In the genomic region with DNA sequence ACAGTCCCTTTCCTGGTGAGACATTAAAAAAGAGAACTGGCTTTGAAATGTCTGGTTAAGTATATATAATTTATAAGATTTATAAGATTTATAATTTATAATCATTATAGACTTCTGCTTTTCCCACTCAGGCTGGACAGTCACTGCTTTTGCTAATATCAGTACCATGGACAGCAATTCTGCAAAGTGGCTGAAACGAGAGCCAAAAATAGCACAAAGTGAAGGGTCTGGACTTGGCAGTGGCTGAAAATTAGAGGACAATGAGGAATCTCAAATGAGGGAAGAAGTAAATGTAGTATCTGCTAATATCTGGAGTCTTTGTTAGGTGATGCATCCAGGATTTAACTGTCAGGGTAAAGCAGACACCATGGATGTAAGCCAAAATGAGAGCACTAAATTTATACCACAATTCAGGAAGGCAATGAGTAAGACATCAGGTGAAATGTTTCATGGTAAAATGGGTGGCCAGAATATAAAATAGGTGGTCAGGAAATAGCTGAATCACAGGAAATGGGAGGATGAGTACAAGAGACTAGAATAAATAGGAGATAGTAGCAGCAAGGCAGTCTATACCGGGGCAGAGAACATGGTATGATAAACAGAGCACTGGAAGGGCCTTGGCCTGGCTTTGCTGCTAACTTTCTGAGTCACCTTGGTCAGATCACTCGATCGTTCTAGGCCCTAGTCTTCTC, we compare ENCODE assay signal across 11 cellular contexts. TPM values are rescaled to one million over a fixed set of nuclear protein-coding genes. Genes with fewer than 3 reads are reported as not detected.
A peak's percentile ranks its signal among the peaks of the same experiment; 100 is the strongest.
DNase-seq lines count a peak whose midpoint lies in the region; ATAC-seq and TF ChIP-seq lines count a peak whose summit lies in the region.
"Had no signal": no experiment of that assay in that cellular context is flagged by ENCODE, and none has a peak within 500 bp of the region (broad histone marks: within the 10 kb centered on the region; RNA-seq: fewer than 3 reads in every experiment).

No MANE protein-coding gene starts in this region.

- TF ChIP-seq CTCF in activated CD8-positive, alpha-beta T cell treated with anti-CD3 and anti-CD28 coated beads for 36 hours (IDR thresholded peaks at IDR 0.05): no peak

- peak; percentile 27 for ATAC-seq in activated CD8-positive, alpha-beta T cell treated with anti-CD3 and anti-CD28 coated beads for 36 hours
- ATAC-seq in HG03159 (IDR thresholded peaks at IDR 0.05; ENCODE audit: unreplicated experiment) (no peak), GM21423 (IDR thresholded peaks at IDR 0.05; ENCODE audit: unreplicated experiment) (no peak), HG03045 (IDR thresholded peaks at IDR 0.05; ENCODE audit: unreplicated experiment) (no peak)

- POLR2A ChIA-PET in activated CD8-positive, alpha-beta T cell treated with anti-CD3 and anti-CD28 coated beads for 36 hours (lab: Charles Lee): no interaction called here

- no peak overlapping the region for H3K27ac Mint-ChIP-seq in activated CD8-positive, alpha-beta T cell treated with anti-CD3 and anti-CD28 coated beads for 36 hours

- DNase-seq in AG08395 (ENCODE audit: low spot score) (peak; percentile 25), KBM-7 (peak; percentile 57), left kidney (ENCODE audit: low read depth, low spot score) (peak; percentile 87), putamen (ENCODE audit: low spot score) (no peak)
- no peak for DNase-seq in activated CD8-positive, alpha-beta T cell treated with anti-CD3 and anti-CD28 coated beads for 36 hours
- DNase-seq: NCI-H774 had no signal

- H3K9me3 Mint-ChIP-seq in activated CD8-positive, alpha-beta T cell treated with anti-CD3 and anti-CD28 coated beads for 36 hours: peaks cover 2% of the 10 kb centered on the region

- no peaks in the 10 kb centered on the region for H3K36me3 Mint-ChIP-seq in activated CD8-positive, alpha-beta T cell treated with anti-CD3 and anti-CD28 coated beads for 36 hours (ENCODE audit: low read depth)

- intact Hi-C loops in activated CD8-positive, alpha-beta T cell treated with anti-CD3 and anti-CD28 coated beads for 36 hours (cut with micrococcal nuclease): no loop called here

- peaks cover 4% of the 10 kb centered on the region for H3K4me1 Mint-ChIP-seq in activated CD8-positive, alpha-beta T cell treated with anti-CD3 and anti-CD28 coated beads for 36 hours (ENCODE audit: low read depth)

- H3K4me3 Mint-ChIP-seq in activated CD8-positive, alpha-beta T cell treated with anti-CD3 and anti-CD28 coated beads for 36 hours: no peak overlapping the region

- CTCF ChIA-PET in activated CD8-positive, alpha-beta T cell treated with anti-CD3 and anti-CD28 coated beads for 36 hours (lab: Charles Lee): no interaction called here

- H3K27me3 Mint-ChIP-seq in activated CD8-positive, alpha-beta T cell treated with anti-CD3 and anti-CD28 coated beads for 36 hours: peaks cover 8% of the 10 kb centered on the region

- in situ Hi-C loops in KBM-7 (cut with MboI; ENCODE audit: low pct_unique_long_range_greater_than_20kb, low sequenced_read_pairs): no loop called here

RNA-seq across cellular contexts. Expression of a gene that starts 39.6 kb away (rescaled TPM):
- total RNA-seq in activated CD8-positive, alpha-beta T cell treated with anti-CD3 and anti-CD28 coated beads for 36 hours: not detected
- total RNA-seq: kidney epithelial cell, temporal lobe had no signal

Comparison
In these comparisons a context has a peak if more than half of its experiments do, and no peak if none do; other contexts are left out.
1. DNase-seq: peak in AG08395 (single experiment), KBM-7 (single experiment) and left kidney (single experiment); none in activated CD8-positive, alpha-beta T cell treated with anti-CD3 and anti-CD28 coated beads for 36 hours (single experiment) and putamen (single experiment).